ENCODE assay signal across 16 cellular contexts in genomic region chr15:64783796-64784195, GRCh38. TPM values are rescaled to one million over a fixed set of nuclear protein-coding genes. Genes with fewer than 3 reads are reported as not detected.
DNase-seq lines count a peak whose midpoint lies in the region; FAIRE-seq and TF ChIP-seq lines count a peak whose summit lies in the region.
"Had no signal": no experiment of that assay in that cellular context is flagged by ENCODE, and none has a peak within 500 bp of the region (broad histone marks: within the 10 kb centered on the region; RNA-seq: fewer than 3 reads in every experiment).

No MANE protein-coding gene starts in this region.

- POLR2A ChIA-PET in endothelial cell of umbilical vein (lab: Charles Lee), result no interaction called here

- no peak overlapping the region for H3K4me3 Mint-ChIP-seq in nephron progenitor cell
- H3K4me3 Mint-ChIP-seq: H9 had no signal

- no peak overlapping the region for H3K27ac ChIP-seq in endothelial cell of umbilical vein (ENCODE audit: insufficient read depth, low read depth, low read length)
- H3K27ac ChIP-seq: A549, C4-2B, GM23248 had no signal

- H3K79me2 ChIP-seq in endothelial cell of umbilical vein (ENCODE audit: control insufficient read depth, insufficient read depth, low read length), result no peaks in the 10 kb centered on the region

- H3K9me1 ChIP-seq in endothelial cell of umbilical vein (replicated peaks; ENCODE audit: control insufficient read depth, extremely low read depth, insufficient read depth, low read length), result no peaks in the 10 kb centered on the region

- H3K9me3 Mint-ChIP-seq in nephron progenitor cell, result no peaks in the 10 kb centered on the region
- H3K9me3 Mint-ChIP-seq: CD4-positive, alpha-beta memory T cell; H9 had no signal

- no TSS peak for BruUV-seq in endothelial cell of umbilical vein (replicated peaks; lab: Mats Ljungman, UMichigan)

- TF ChIP-seq RAD21 in Ishikawa (IDR thresholded peaks at IDR 0.05; ENCODE audit: low read depth), result no peak

- H3K4me3 ChIP-seq in H7 (ENCODE audit: insufficient read depth, low read depth, low read length) (no peak overlapping the region), endothelial cell of umbilical vein (replicated peaks in 1 of 3; ENCODE audit: insufficient read depth in 1 of 3, low read depth in 1 of 3, low read length in 3 of 3) (no peak overlapping the region)
- H3K4me3 ChIP-seq: A549, GM12878, GM23248 had no signal

- H3K27me3 Mint-ChIP-seq in nephron progenitor cell (ENCODE audit: low read depth, poor library complexity), result peaks cover 19% of the 10 kb centered on the region
- H3K27me3 Mint-ChIP-seq: CD4-positive, alpha-beta memory T cell had no signal

- H3K36me3 Mint-ChIP-seq in nephron progenitor cell (ENCODE audit: low read depth), result no peaks in the 10 kb centered on the region
- H3K36me3 Mint-ChIP-seq: CD4-positive, alpha-beta memory T cell had no signal

- DNase-seq in H7 (peak; percentile 3), endothelial cell of umbilical vein (ENCODE audit: low read depth, low spot score) (no peak), nephron progenitor cell (no peak), NCI-H82 treated with DMSO at 0.1 percent for 48 hours (lab: John Stamatoyannopoulos, UW; ENCODE audit: unreplicated experiment) (no peak), NCI-H226 (no peak)
- no peak for DNase-seq in activated CD4-positive, alpha-beta T cell treated with anti-CD3 and anti-CD28 coated beads, Interleukin-2, amount 50 U/mL, for 48 hours
- DNase-seq: BE2C; CD4-positive, alpha-beta memory T cell; DMS79; GM23248; H9 had no signal

- intact Hi-C loops in endothelial cell of umbilical vein (cut with micrococcal nuclease), result no loop called here

- no peak overlapping the region for H3K4me2 ChIP-seq in endothelial cell of umbilical vein (ENCODE audit: insufficient read depth, low read length)
- H3K4me2 ChIP-seq: A549 had no signal

- dilution Hi-C loops in endothelial cell of umbilical vein (cut with MboI; ENCODE audit: extremely low pct_ligation_motif_present, low sequenced_read_pairs), result no loop called here

- H3K27me3 ChIP-seq in H7 (ENCODE audit: control insufficient read depth, insufficient read depth, low read length) (no peaks in the 10 kb centered on the region), endothelial cell of umbilical vein (ENCODE audit: control insufficient read depth in 2 of 2, insufficient read depth in 2 of 2, low read length in 2 of 2) (peaks cover 0 to 3% of the 10 kb centered on the region in 2 experiments)
- H3K27me3 ChIP-seq: BE2C had no signal

- no peaks in the 10 kb centered on the region for H3K9me3 ChIP-seq in endothelial cell of umbilical vein (replicated peaks; ENCODE audit: control insufficient read depth, insufficient read depth, low read length)
- H3K9me3 ChIP-seq: A549, BE2C had no signal

- FAIRE-seq in endothelial cell of umbilical vein (lab: Jason Lieb, UNC), result peak; percentile 21
- FAIRE-seq: A549, GM12878, GM18507 had no signal

- CTCF ChIA-PET in endothelial cell of umbilical vein (lab: Charles Lee), result interaction anchor here (5.4 kb wide), 1 partner anchor 26 kb away, joined by 40 read pairs; no protein-coding TSS in a partner anchor

- no peaks in the 10 kb centered on the region for H3K4me1 ChIP-seq in endothelial cell of umbilical vein (ENCODE audit: control insufficient read depth, extremely low read depth, insufficient read depth, low read length)
- H3K4me1 ChIP-seq: A549, BE2C had no signal

- no peak overlapping the region for H2AFZ ChIP-seq in endothelial cell of umbilical vein (ENCODE audit: low read depth, low read length)
- H2AFZ ChIP-seq: GM23248 had no signal

- TF ChIP-seq CTCF in endothelial cell of umbilical vein (IDR thresholded peaks at IDR 0.05; ENCODE audit: extremely low read depth in 1 of 2, insufficient read depth in 1 of 2, low read depth in 1 of 2, low read length in 2 of 2) (no peak), nephron progenitor cell (IDR thresholded peaks at IDR 0.05) (no peak)

- TF ChIP-seq EP300 in Ishikawa (IDR thresholded peaks at IDR 0.05; ENCODE audit: borderline replicate concordance), result no peak

- TF ChIP-seq POLR2A in endothelial cell of umbilical vein (IDR thresholded peaks at IDR 0.05; ENCODE audit: low read depth, low read length), result no peak

- H4K20me1 ChIP-seq in endothelial cell of umbilical vein (replicated peaks; ENCODE audit: control insufficient read depth, extremely low read depth, insufficient read depth, low read length), result no peaks in the 10 kb centered on the region

- H3K36me3 ChIP-seq in H7 (replicated peaks; ENCODE audit: control insufficient read depth, insufficient read depth, low read length), result no peaks in the 10 kb centered on the region
- no peaks in the 10 kb centered on the region for H3K36me3 ChIP-seq in endothelial cell of umbilical vein (ENCODE audit: control insufficient read depth in 2 of 2, extremely low read depth in 1 of 2, insufficient read depth in 2 of 2, low read length in 2 of 2)
- H3K36me3 ChIP-seq: BE2C had no signal

- peak overlapping the region; percentile 42 for H3K27ac Mint-ChIP-seq in nephron progenitor cell

- H3K9ac ChIP-seq in endothelial cell of umbilical vein (replicated peaks; ENCODE audit: extremely low read depth, insufficient read depth, low read length), result no peak overlapping the region
- H3K9ac ChIP-seq: GM23248 had no signal

- peaks cover 17% of the 10 kb centered on the region for H3K4me1 Mint-ChIP-seq in nephron progenitor cell

TF ChIP-seq in Ishikawa, 13 proteins besides CTCF, POLR2A, EP300 and RAD21:
- TF ChIP-seq ZBTB7A (IDR thresholded peaks at IDR 0.05; ENCODE audit: low read depth), result no peak
- TF ChIP-seq TAF1 (IDR thresholded peaks at IDR 0.05; ENCODE audit: low read depth), result no peak
- 0 out of 2 replicates have a peak, but pooled peaks have one; percentile 17 for TF ChIP-seq NFIC (IDR thresholded peaks at IDR 0.05)

TF ChIP-seq in endothelial cell of umbilical vein, 7 proteins besides CTCF, POLR2A, EP300 and RAD21:
- no peak for TF ChIP-seq EZH2 (IDR thresholded peaks at IDR 0.05; ENCODE audit: borderline replicate concordance, low read depth, low read length, severe bottlenecking)
- no peak for TF ChIP-seq JUN (IDR thresholded peaks at IDR 0.05; ENCODE audit: borderline replicate concordance, insufficient read depth, insufficient read length, low read depth)
- TF ChIP-seq FOS (IDR thresholded peaks at IDR 0.05; ENCODE audit: borderline replicate concordance, insufficient read depth, low read length), result no peak
- no peak for TF ChIP-seq MAX (IDR thresholded peaks at IDR 0.05; ENCODE audit: insufficient read depth, insufficient read length)
- no peak for TF ChIP-seq GATA2 (IDR thresholded peaks at IDR 0.05; ENCODE audit: insufficient read depth, insufficient read length, low read depth, low read length)
- no peak for TF ChIP-seq MYC (IDR thresholded peaks at IDR 0.05; ENCODE audit: low read depth, low read length)
- no peak for TF ChIP-seq POLR2AphosphoS5 (IDR thresholded peaks at IDR 0.05; ENCODE audit: insufficient read depth, low read depth, low read length)

RNA-seq across cellular contexts. Expression of gene RBPMS2, which starts 8.4 kb away (rescaled TPM):
- 8.5 and 9.4 TPM in 2 replicates for total RNA-seq in H7 (2014; rRNA removed; shearing (Covaris generic))
- 7.6 and 7.8 TPM in 2 replicates for total RNA-seq in endothelial cell of umbilical vein
- 2.3 TPM in 2 replicates for polyA plus RNA-seq in endothelial cell of umbilical vein
- polyA plus RNA-seq in endothelial cell of umbilical vein (2011; cell fraction: cytosol; rRNA removed), result 2.9 and 3.0 TPM in 2 replicates
- polyA plus RNA-seq in endothelial cell of umbilical vein (2011; cell fraction: nucleus; rRNA removed), result 2.4 and 3.4 TPM in 2 replicates
- polyA plus RNA-seq in endothelial cell of umbilical vein (2012), result 3.6 and 8.3 TPM in 2 replicates
- 0.78 and 0.79 TPM in 2 replicates for polyA minus RNA-seq in endothelial cell of umbilical vein
- 0.82 TPM for polyA minus RNA-seq in endothelial cell of umbilical vein (2011; cell fraction: cytosol; rRNA and poly(A)+ RNA removed)
- polyA minus RNA-seq in endothelial cell of umbilical vein (2011; cell fraction: nucleus; rRNA and poly(A)+ RNA removed), result 1.4 and 1.5 TPM in 2 replicates
- total RNA-seq: CD4-positive, alpha-beta memory T cell; GM23248 had no signal
- polyA plus RNA-seq: CD4-positive, alpha-beta memory T cell had no signal

RNA-seq across cellular contexts. Expression of gene PIF1, which starts 41.7 kb away (rescaled TPM):
- total RNA-seq in H7 (2014; rRNA removed; shearing (Covaris generic)), result 100 and 124 TPM in 2 replicates
- 45.4 and 52.7 TPM in 2 replicates for total RNA-seq in endothelial cell of umbilical vein
- 18.6 and 23.0 TPM in 2 replicates for polyA plus RNA-seq in endothelial cell of umbilical vein
- 7.8 and 18.1 TPM in 2 replicates for polyA plus RNA-seq in endothelial cell of umbilical vein (2011; cell fraction: cytosol; rRNA removed)
- polyA plus RNA-seq in endothelial cell of umbilical vein (2011; cell fraction: nucleus; rRNA removed), result 83.1 and 118 TPM in 2 replicates
- 5.3 and 10.0 TPM in 2 replicates for polyA plus RNA-seq in endothelial cell of umbilical vein (2012)
- polyA minus RNA-seq in endothelial cell of umbilical vein, result 14.0 and 14.9 TPM in 2 replicates
- 12.5 TPM for polyA minus RNA-seq in endothelial cell of umbilical vein (2011; cell fraction: cytosol; rRNA and poly(A)+ RNA removed)
- 19.1 and 19.6 TPM in 2 replicates for polyA minus RNA-seq in endothelial cell of umbilical vein (2011; cell fraction: nucleus; rRNA and poly(A)+ RNA removed)
- polyA plus RNA-seq: CD4-positive, alpha-beta memory T cell had no signal

RNA-seq across cellular contexts. Expression of gene PLEKHO2, which starts 57.9 kb away (rescaled TPM):
- 14.5 and 17.0 TPM in 2 replicates for total RNA-seq in H7 (2014; rRNA removed; shearing (Covaris generic))
- 20.7 and 24.9 TPM in 2 replicates for total RNA-seq in endothelial cell of umbilical vein
- polyA plus RNA-seq in endothelial cell of umbilical vein, result 21.9 and 23.9 TPM in 2 replicates
- polyA plus RNA-seq in endothelial cell of umbilical vein (2011; cell fraction: cytosol; rRNA removed), result 17.5 and 20.2 TPM in 2 replicates
- 18.5 and 19.2 TPM in 2 replicates for polyA plus RNA-seq in endothelial cell of umbilical vein (2011; cell fraction: nucleus; rRNA removed)
- 15.5 and 18.0 TPM in 2 replicates for polyA plus RNA-seq in endothelial cell of umbilical vein (2012)
- 22.7 and 24.0 TPM in 2 replicates for polyA minus RNA-seq in endothelial cell of umbilical vein
- 0.82 TPM for polyA minus RNA-seq in endothelial cell of umbilical vein (2011; cell fraction: cytosol; rRNA and poly(A)+ RNA removed)
- 9.4 and 10.0 TPM in 2 replicates for polyA minus RNA-seq in endothelial cell of umbilical vein (2011; cell fraction: nucleus; rRNA and poly(A)+ RNA removed)
